28 cellular contexts compared by ENCODE assay signal in the genomic region with DNA sequence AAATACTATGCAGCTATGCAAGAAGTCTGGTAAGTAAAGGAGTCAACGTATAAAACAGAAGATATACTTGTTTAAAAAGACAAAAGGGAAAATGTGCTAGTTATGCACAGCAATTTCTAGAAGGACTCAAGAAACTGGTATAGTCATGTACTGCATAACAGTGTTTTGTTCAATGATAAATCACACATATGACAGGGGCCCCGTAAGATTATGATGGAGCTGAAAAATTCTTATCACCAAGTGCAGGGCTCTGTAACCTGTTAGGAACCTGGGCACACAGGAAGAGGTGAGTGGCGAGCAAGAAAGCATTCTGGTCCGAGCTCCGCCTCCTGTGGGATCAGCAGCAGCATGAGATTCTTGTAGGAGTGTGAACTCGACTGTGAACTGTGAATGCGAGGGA. TPM values are rescaled to one million over a fixed set of nuclear protein-coding genes. Genes with fewer than 3 reads are reported as not detected.
DNase-seq lines count a peak whose midpoint lies in the region; ATAC-seq, FAIRE-seq and TF ChIP-seq lines count a peak whose summit lies in the region.
"Had no signal": no experiment of that assay in that cellular context is flagged by ENCODE, and none has a peak within 500 bp of the region (broad histone marks: within the 10 kb centered on the region; RNA-seq: fewer than 3 reads in every experiment).

No MANE protein-coding gene starts in this region.

- no peaks in the 10 kb centered on the region for H3F3A ChIP-seq in smooth muscle cell (ENCODE audit: low read depth)

- no peak for TF ChIP-seq CTCF in esophagus squamous epithelium (IDR thresholded peaks at IDR 0.05)
- no peak for TF ChIP-seq CTCF in smooth muscle cell (IDR thresholded peaks at IDR 0.05; ENCODE audit: borderline replicate concordance, insufficient read depth, poor library complexity, severe bottlenecking)

- H3K4me3 ChIP-seq in naive thymus-derived CD4-positive, alpha-beta T cell (ENCODE audit: low read length) = no peak overlapping the region
- H3K4me3 ChIP-seq in esophagus squamous epithelium (no peak overlapping the region), smooth muscle cell (no peak overlapping the region)
- H3K4me3 ChIP-seq: A549; BLaER1 treated with 17β-estradiol and CSF1 and Interleukin-3, amounts not matched to agents 10 nM and 100 nM; GM23248 had no signal

- peaks cover 63% of the 10 kb centered on the region for H4K20me1 ChIP-seq in smooth muscle cell (ENCODE audit: low read depth)

- peaks cover 19% of the 10 kb centered on the region for H3K4me1 Mint-ChIP-seq in activated T-cell treated with anti-CD3 and anti-CD28 coated beads, Interleukin-2, amount 50 U/mL, for 72 hours (ENCODE audit: low read depth)
- H3K4me1 Mint-ChIP-seq in activated T-helper 2 cell treated with anti-CD3 and anti-CD28 coated beads, Interferon-gamma antibody, Interleukin-2, Interleukin-4, amounts not matched to agents 10 μg/mL and 5 μg/mL and 100 μg/mL, durations not matched to agents 14 hours and 24 hours and 36 hours (ENCODE audit: low read depth) = peaks cover 17% of the 10 kb centered on the region
- H3K4me1 Mint-ChIP-seq in naive thymus-derived CD4-positive, alpha-beta T cell = peaks cover 6 to 28% (median 11%) of the 10 kb centered on the region in 7 donors
- H3K4me1 Mint-ChIP-seq: CD14-positive monocyte had no signal

- DNase-seq in activated T-cell treated with anti-CD3 and anti-CD28 coated beads, Interleukin-2, amount 50 U/mL, for 72 hours = no peak
- no peak for DNase-seq in activated T-cell treated with anti-CD3 and anti-CD28 coated beads, Interleukin-2, amount 50 U/mL, for 48 hours
- DNase-seq in GM12892 (ENCODE audit: insufficient read length) (no peak), esophagus squamous epithelium (lab: John Stamatoyannopoulos, UW) (no peak), COR-L47 (lab: John Stamatoyannopoulos, UW) (no peak), smooth muscle cell (lab: John Stamatoyannopoulos, UW; ENCODE audit: unreplicated experiment) (no peak)
- DNase-seq in activated T-helper 2 cell treated with anti-CD3 and anti-CD28 coated beads, Interferon-gamma antibody, Interleukin-2, Interleukin-4, amounts not matched to agents 10 μg/mL and 5 μg/mL and 100 μg/mL, durations not matched to agents 14 hours and 24 hours and 36 hours (ENCODE audit: low spot score) = no peak
- no peak for DNase-seq in naive thymus-derived CD4-positive, alpha-beta T cell
- DNase-seq: 8988T; ACHN; AML-193; BE2C; Calu3; CD4-positive, alpha-beta T cell; CD8-positive, alpha-beta memory T cell; DMS53; DMS79 treated with DMSO at 0.1 percent for 48 hours; GF-D8; GM23248; H7; HCEC 1CT had no signal

- H3K4me1 ChIP-seq in naive thymus-derived CD4-positive, alpha-beta T cell (ENCODE audit: control insufficient read depth in 2 of 2, insufficient read depth in 2 of 2, low read length in 2 of 2) = peaks cover 4 to 5% of the 10 kb centered on the region in 2 donors
- H3K4me1 ChIP-seq in esophagus squamous epithelium (peaks cover 0 to 11% (median 5%) of the 10 kb centered on the region in 3 donors), smooth muscle cell (ENCODE audit: low read depth) (no peaks in the 10 kb centered on the region)
- H3K4me1 ChIP-seq: A549, BE2C had no signal

- H3K27me3 ChIP-seq in naive thymus-derived CD4-positive, alpha-beta T cell (ENCODE audit: control insufficient read depth in 2 of 2, insufficient read depth in 2 of 2, low read length in 2 of 2) = no peaks in the 10 kb centered on the region
- no peaks in the 10 kb centered on the region for H3K27me3 ChIP-seq in esophagus squamous epithelium
- H3K27me3 ChIP-seq in smooth muscle cell (ENCODE audit: low read depth) = no peaks in the 10 kb centered on the region
- H3K27me3 ChIP-seq: BE2C; BLaER1 treated with 17β-estradiol and CSF1 and Interleukin-3, amounts not matched to agents 10 nM and 100 nM had no signal

- CTCF ChIA-PET in naive thymus-derived CD4-positive, alpha-beta T cell (lab: Charles Lee) = interaction anchor here (0.9 kb wide), 1 partner anchor 114 kb away, joined by 3 read pairs; no protein-coding TSS in a partner anchor

- H3K79me2 ChIP-seq in smooth muscle cell (ENCODE audit: low read depth) = peaks cover 11% of the 10 kb centered on the region

- peak overlapping the region; percentile 19 for H3K27ac ChIP-seq in naive thymus-derived CD4-positive, alpha-beta T cell (ENCODE audit: low read depth, low read length)
- no peak overlapping the region for H3K27ac ChIP-seq in esophagus squamous epithelium
- H3K27ac ChIP-seq in smooth muscle cell (ENCODE audit: low read depth) = no peak overlapping the region
- H3K27ac ChIP-seq: A549; BLaER1 treated with 17β-estradiol and CSF1 and Interleukin-3, amounts not matched to agents 10 nM and 100 nM; GM23248 had no signal

- POLR2A ChIA-PET in naive thymus-derived CD4-positive, alpha-beta T cell (lab: Charles Lee) = interaction anchor here (0.7 to 1.4 kb wide), 4 partner anchors 10 to 33 kb away, joined by 3 to 5 read pairs (median 4); no protein-coding TSS in a partner anchor

- intact Hi-C loops in activated T-helper 2 cell treated with anti-CD3 and anti-CD28 coated beads, Interferon-gamma antibody, Interleukin-2, Interleukin-4, amounts not matched to agents 10 μg/mL and 5 μg/mL and 100 μg/mL, durations not matched to agents 14 hours and 24 hours and 36 hours (cut with micrococcal nuclease) = no loop called here
- intact Hi-C loops in naive thymus-derived CD4-positive, alpha-beta T cell (cut with micrococcal nuclease) = no loop called here
- intact Hi-C loops in esophagus squamous epithelium (cut with DNase I) = no loop called here

- peaks cover 22 to 98% (median 61%) of the 10 kb centered on the region in 3 experiments for H3K36me3 ChIP-seq in naive thymus-derived CD4-positive, alpha-beta T cell (ENCODE audit: control insufficient read depth in 2 of 3, insufficient read depth in 3 of 3, low read length in 3 of 3)
- peaks cover 22 to 100% (median 42%) of the 10 kb centered on the region in 3 donors for H3K36me3 ChIP-seq in esophagus squamous epithelium
- H3K36me3 ChIP-seq in smooth muscle cell (ENCODE audit: low read depth) = peaks cover 30% of the 10 kb centered on the region

- no peak overlapping the region for H3K4me2 ChIP-seq in smooth muscle cell
- H3K4me2 ChIP-seq: A549; BLaER1 treated with 17β-estradiol and CSF1 and Interleukin-3, amounts not matched to agents 10 nM and 100 nM had no signal

- peaks cover 22 to 46% of the 10 kb centered on the region in 2 donors for H3K36me3 Mint-ChIP-seq in activated T-cell treated with anti-CD3 and anti-CD28 coated beads, Interleukin-2, amount 50 U/mL, for 72 hours (ENCODE audit: insufficient read depth in 2 of 2)
- H3K36me3 Mint-ChIP-seq in activated T-helper 2 cell treated with anti-CD3 and anti-CD28 coated beads, Interferon-gamma antibody, Interleukin-2, Interleukin-4, amounts not matched to agents 10 μg/mL and 5 μg/mL and 100 μg/mL, durations not matched to agents 14 hours and 24 hours and 36 hours (ENCODE audit: low read depth) = peaks cover 89% of the 10 kb centered on the region
- H3K36me3 Mint-ChIP-seq in naive thymus-derived CD4-positive, alpha-beta T cell = peaks cover 15 to 56% (median 32%) of the 10 kb centered on the region in 5 donors

- H3K4me3 Mint-ChIP-seq in activated T-cell treated with anti-CD3 and anti-CD28 coated beads, Interleukin-2, amount 50 U/mL, for 72 hours = no peak overlapping the region
- no peak overlapping the region for H3K4me3 Mint-ChIP-seq in activated T-helper 2 cell treated with anti-CD3 and anti-CD28 coated beads, Interferon-gamma antibody, Interleukin-2, Interleukin-4, amounts not matched to agents 10 μg/mL and 5 μg/mL and 100 μg/mL, durations not matched to agents 14 hours and 24 hours and 36 hours (ENCODE audit: low read depth)
- H3K4me3 Mint-ChIP-seq in naive thymus-derived CD4-positive, alpha-beta T cell = no peak overlapping the region
- H3K4me3 Mint-ChIP-seq: CD14-positive monocyte; CD4-positive, alpha-beta T cell; CD8-positive, alpha-beta memory T cell had no signal

- H2AFZ ChIP-seq in smooth muscle cell (ENCODE audit: low read depth) = no peak overlapping the region
- H2AFZ ChIP-seq: GM23248 had no signal

- FAIRE-seq in GM12892 (lab: Jason Lieb, UNC) = no peak
- FAIRE-seq: A549, GM12891, GM19239, H1 had no signal

- H3K9ac ChIP-seq in smooth muscle cell (ENCODE audit: low read depth) = no peak overlapping the region
- H3K9ac ChIP-seq: BLaER1 treated with 17β-estradiol and CSF1 and Interleukin-3, amounts not matched to agents 10 nM and 100 nM; GM23248 had no signal

- no peaks in the 10 kb centered on the region for H3K9me3 Mint-ChIP-seq in activated T-cell treated with anti-CD3 and anti-CD28 coated beads, Interleukin-2, amount 50 U/mL, for 72 hours
- no peaks in the 10 kb centered on the region for H3K9me3 Mint-ChIP-seq in activated T-helper 2 cell treated with anti-CD3 and anti-CD28 coated beads, Interferon-gamma antibody, Interleukin-2, Interleukin-4, amounts not matched to agents 10 μg/mL and 5 μg/mL and 100 μg/mL, durations not matched to agents 14 hours and 24 hours and 36 hours
- H3K9me3 Mint-ChIP-seq in naive thymus-derived CD4-positive, alpha-beta T cell = peaks cover 0 to 2% (median 0%) of the 10 kb centered on the region in 11 donors
- H3K9me3 Mint-ChIP-seq: CD14-positive monocyte; CD4-positive, alpha-beta T cell; CD8-positive, alpha-beta memory T cell had no signal

- no peaks in the 10 kb centered on the region for H3K9me3 ChIP-seq in naive thymus-derived CD4-positive, alpha-beta T cell (ENCODE audit: control insufficient read depth in 2 of 3, low read length in 3 of 3)
- H3K9me3 ChIP-seq in esophagus squamous epithelium (no peaks in the 10 kb centered on the region), smooth muscle cell (replicated peaks; ENCODE audit: low read depth) (no peaks in the 10 kb centered on the region)
- H3K9me3 ChIP-seq: A549; BE2C; BLaER1 treated with 17β-estradiol and CSF1 and Interleukin-3, amounts not matched to agents 10 nM and 100 nM had no signal

- TF ChIP-seq POLR2A in GM12892 (IDR thresholded peaks at IDR 0.05; ENCODE audit: low read depth, low read length) (0 out of 2 replicates have a peak, but pooled peaks have one; percentile 26), esophagus squamous epithelium (IDR thresholded peaks at IDR 0.05) (no peak)

- no peak for ATAC-seq in activated T-cell treated with anti-CD3 and anti-CD28 coated beads, Interleukin-2, amount 50 U/mL, for 72 hours (replicated peaks in 1 of 2)
- no peak for ATAC-seq in naive thymus-derived CD4-positive, alpha-beta T cell
- ATAC-seq: A549 had no signal

- 79 to 86% methylated on average over 7 of the region's 7 CpGs for WGBS in esophagus squamous epithelium, 2 donors
- 97% methylated on average over 7 of the region's 7 CpGs for WGBS in smooth muscle cell (ENCODE audit: low lambda C conversion rate)

- no peaks in the 10 kb centered on the region for H3K27me3 Mint-ChIP-seq in activated T-cell treated with anti-CD3 and anti-CD28 coated beads, Interleukin-2, amount 50 U/mL, for 72 hours (ENCODE audit: low read depth)
- no peaks in the 10 kb centered on the region for H3K27me3 Mint-ChIP-seq in activated T-helper 2 cell treated with anti-CD3 and anti-CD28 coated beads, Interferon-gamma antibody, Interleukin-2, Interleukin-4, amounts not matched to agents 10 μg/mL and 5 μg/mL and 100 μg/mL, durations not matched to agents 14 hours and 24 hours and 36 hours (ENCODE audit: low read depth)
- no peaks in the 10 kb centered on the region for H3K27me3 Mint-ChIP-seq in naive thymus-derived CD4-positive, alpha-beta T cell
- H3K27me3 Mint-ChIP-seq: CD4-positive, alpha-beta T cell; CD8-positive, alpha-beta memory T cell had no signal

- peak overlapping the region; percentile 15 for H3K27ac Mint-ChIP-seq in activated T-cell treated with anti-CD3 and anti-CD28 coated beads, Interleukin-2, amount 50 U/mL, for 72 hours
- peak overlapping the region; percentile 61 for H3K27ac Mint-ChIP-seq in activated T-helper 2 cell treated with anti-CD3 and anti-CD28 coated beads, Interferon-gamma antibody, Interleukin-2, Interleukin-4, amounts not matched to agents 10 μg/mL and 5 μg/mL and 100 μg/mL, durations not matched to agents 14 hours and 24 hours and 36 hours
- peak overlapping the region in 1 of 9 donors; percentile 38 for H3K27ac Mint-ChIP-seq in naive thymus-derived CD4-positive, alpha-beta T cell
- H3K27ac Mint-ChIP-seq: CD4-positive, alpha-beta T cell had no signal

RNA-seq across cellular contexts. Expression of gene ADAR, which starts 13.2 kb away (rescaled TPM):
- 100 to 1,000 TPM; 257 to 305 TPM for total RNA-seq in activated T-cell treated with anti-CD3 and anti-CD28 coated beads, Interleukin-2, amount 50 U/mL, for 72 hours
- 116 TPM for polyA plus RNA-seq in GM12892 (2012; ENCODE audit: missing spikeins)
- 267 and 282 TPM in 2 replicates for total RNA-seq in activated T-helper 2 cell treated with anti-CD3 and anti-CD28 coated beads, Interferon-gamma antibody, Interleukin-2, Interleukin-4, amounts not matched to agents 10 μg/mL and 5 μg/mL and 100 μg/mL, durations not matched to agents 14 hours and 24 hours and 36 hours
- total RNA-seq in naive thymus-derived CD4-positive, alpha-beta T cell = 100 to 1,000 TPM; 206 to 408 (median 237) TPM
- 100 to 1,000 TPM; 101 to 167 TPM for polyA plus RNA-seq in naive thymus-derived CD4-positive, alpha-beta T cell
- total RNA-seq in esophagus squamous epithelium = 10 to 100 TPM; 45.2 to 68.5 (median 59.2) TPM
- 80.6 and 87.5 TPM in 2 replicates for total RNA-seq in smooth muscle cell
- polyA plus RNA-seq in smooth muscle cell = 39.1 and 44.6 TPM in 2 replicates

RNA-seq across cellular contexts. Expression of gene CHRNB2, which starts 27.2 kb away (rescaled TPM):
- under 1 TPM in 1 of 2 donors, not detected in 1; 0.05 TPM for total RNA-seq in activated T-cell treated with anti-CD3 and anti-CD28 coated beads, Interleukin-2, amount 50 U/mL, for 72 hours
- polyA plus RNA-seq in GM12892 (2012; ENCODE audit: missing spikeins) = 0.76 TPM
- not detected in 2 replicates for total RNA-seq in activated T-helper 2 cell treated with anti-CD3 and anti-CD28 coated beads, Interferon-gamma antibody, Interleukin-2, Interleukin-4, amounts not matched to agents 10 μg/mL and 5 μg/mL and 100 μg/mL, durations not matched to agents 14 hours and 24 hours and 36 hours
- not detected for total RNA-seq in naive thymus-derived CD4-positive, alpha-beta T cell
- not detected for polyA plus RNA-seq in naive thymus-derived CD4-positive, alpha-beta T cell
- total RNA-seq in esophagus squamous epithelium (under 1 TPM; 0.11 to 0.38 (median 0.16) TPM), smooth muscle cell (1.8 TPM in 1 of 2 replicates, not detected in the other)
- polyA plus RNA-seq in smooth muscle cell = not detected in 2 replicates
- total RNA-seq: CD4-positive, alpha-beta T cell; CD8-positive, alpha-beta memory T cell; G401; GM23248 had no signal
- polyA plus RNA-seq: CD14-positive monocyte, GM23248 had no signal

RNA-seq across cellular contexts. Expression of gene UBE2Q1, which starts 36.3 kb away (rescaled TPM):
- total RNA-seq in activated T-cell treated with anti-CD3 and anti-CD28 coated beads, Interleukin-2, amount 50 U/mL, for 72 hours = 100 to 1,000 TPM in 1 of 2 donors, 10 to 100 TPM in 1; 99.6 to 102 TPM
- 48.5 TPM for polyA plus RNA-seq in GM12892 (2012; ENCODE audit: missing spikeins)
- total RNA-seq in activated T-helper 2 cell treated with anti-CD3 and anti-CD28 coated beads, Interferon-gamma antibody, Interleukin-2, Interleukin-4, amounts not matched to agents 10 μg/mL and 5 μg/mL and 100 μg/mL, durations not matched to agents 14 hours and 24 hours and 36 hours = 96.5 and 101 TPM in 2 replicates
- total RNA-seq in naive thymus-derived CD4-positive, alpha-beta T cell = 100 to 1,000 TPM in 3 of 5 experiments, 10 to 100 TPM in 2; 63.2 to 117 (median 106) TPM
- 10 to 100 TPM in 1 of 2 donors, 1 to 10 TPM in 1; 9.1 to 11.4 TPM for polyA plus RNA-seq in naive thymus-derived CD4-positive, alpha-beta T cell
- total RNA-seq in esophagus squamous epithelium (10 to 100 TPM; 17.8 to 27.9 (median 24.3) TPM), smooth muscle cell (15.1 and 20.4 TPM in 2 replicates)
- polyA plus RNA-seq in smooth muscle cell = 36.7 and 37.9 TPM in 2 replicates
